Comparison of ENCODE assay signal across 8 cellular contexts in genomic region chr7:2645274-2645868, GRCh38. TPM values are rescaled to one million over a fixed set of nuclear protein-coding genes. Genes with fewer than 3 reads are reported as not detected.
DNase-seq lines count a peak whose midpoint lies in the region; ATAC-seq and FAIRE-seq lines count a peak whose summit lies in the region.

No MANE protein-coding gene starts in this region.

- H3K27me3 ChIP-seq in mesendoderm (ENCODE audit: insufficient read depth, low read length, poor library complexity), result no peaks in the 10 kb centered on the region

- peak overlapping the region; percentile 31 for H3K18ac ChIP-seq in mesendoderm (ENCODE audit: low read length)

- peaks cover 9% of the 10 kb centered on the region for H3K36me3 ChIP-seq in mesendoderm (ENCODE audit: control insufficient read depth, insufficient read depth, low read length)

- no peak overlapping the region for H3K4me2 ChIP-seq in mesendoderm (ENCODE audit: low read length)

- peak overlapping the region; percentile 59 for H3K9ac ChIP-seq in mesendoderm (ENCODE audit: low read length)

- peak overlapping the region; percentile 45 for H3K23ac ChIP-seq in mesendoderm (ENCODE audit: low read length)

- H3K79me2 ChIP-seq in mesendoderm (ENCODE audit: control insufficient read depth, insufficient read depth, low read length), result peaks cover 30% of the 10 kb centered on the region

- H2BK5ac ChIP-seq in mesendoderm (ENCODE audit: low read length), result peak overlapping the region; percentile 92

- no peak overlapping the region for H2BK120ac ChIP-seq in mesendoderm (ENCODE audit: low read depth, low read length)

- peaks cover 18% of the 10 kb centered on the region for H3K4me1 ChIP-seq in mesendoderm (ENCODE audit: control insufficient read depth, low read depth, low read length)

- H3K9me3 Mint-ChIP-seq in activated CD4-positive, alpha-beta T cell treated with anti-CD3 and anti-CD28 coated beads, Interleukin-2, amount 10 ng/mL, durations not matched to agents 24 days and 14 days, result no peaks in the 10 kb centered on the region

- H3K27ac ChIP-seq in mesendoderm (ENCODE audit: low read depth, low read length), result peak overlapping the region; percentile 72

- H3K79me1 ChIP-seq in mesendoderm (ENCODE audit: low read length), result peaks cover 16% of the 10 kb centered on the region

- no peaks in the 10 kb centered on the region for H3K36me3 Mint-ChIP-seq in activated CD4-positive, alpha-beta T cell treated with anti-CD3 and anti-CD28 coated beads, Interleukin-2, amount 10 ng/mL, durations not matched to agents 24 days and 14 days (ENCODE audit: low read depth)

- peak overlapping the region; percentile 67 for H3K4me3 Mint-ChIP-seq in activated CD4-positive, alpha-beta T cell treated with anti-CD3 and anti-CD28 coated beads, Interleukin-2, amount 10 ng/mL, durations not matched to agents 24 days and 14 days

- H4K8ac ChIP-seq in mesendoderm (ENCODE audit: low read depth, low read length), result no peak overlapping the region

- peak; percentile 77 for DNase-seq in activated CD4-positive, alpha-beta T cell treated with anti-CD3 and anti-CD28 coated beads, Interleukin-2, amount 10 ng/mL, durations not matched to agents 24 days and 14 days
- no peak for DNase-seq in activated CD4-positive, alpha-beta T cell treated with anti-CD3 and anti-CD28 coated beads for 1 hour
- peak; percentile 65 for DNase-seq in UCSD-AML1 (lab: John Stamatoyannopoulos, UW; ENCODE audit: unreplicated experiment)
- DNase-seq in mesendoderm, result peak; percentile 86
- DNase-seq in NCI-H1105 treated with DMSO at 0.1 percent for 48 hours (lab: John Stamatoyannopoulos, UW), result no peak
- no peak for DNase-seq in urothelium cell line (ENCODE audit: low spot score)

- H3K4me3 ChIP-seq in mesendoderm (ENCODE audit: low read length), result no peak overlapping the region

- H3K4ac ChIP-seq in mesendoderm (ENCODE audit: low read depth, low read length), result peak overlapping the region; percentile 58

- intact Hi-C loops in activated CD4-positive, alpha-beta T cell treated with anti-CD3 and anti-CD28 coated beads, Interleukin-2, amount 10 ng/mL, durations not matched to agents 24 days and 14 days (cut with micrococcal nuclease), result no loop called here

- WGBS in mesendoderm (ENCODE audit: extremely low coverage, insufficient coverage, low lambda C conversion rate), result no CpG with 5 or more reads among the region's 14 CpGs

- H3K4me1 Mint-ChIP-seq in activated CD4-positive, alpha-beta T cell treated with anti-CD3 and anti-CD28 coated beads, Interleukin-2, amount 10 ng/mL, durations not matched to agents 24 days and 14 days, result peaks cover 13% of the 10 kb centered on the region

- FAIRE-seq in urothelium cell line (lab: Jason Lieb, UNC), result no peak

- H2AK5ac ChIP-seq in mesendoderm (ENCODE audit: low read length), result peak overlapping the region; percentile 96

- peak overlapping the region; percentile 90 for H3K56ac ChIP-seq in mesendoderm (ENCODE audit: low read length)

- peak overlapping the region; percentile 71 for H3K27ac Mint-ChIP-seq in activated CD4-positive, alpha-beta T cell treated with anti-CD3 and anti-CD28 coated beads, Interleukin-2, amount 10 ng/mL, durations not matched to agents 24 days and 14 days

- H2BK15ac ChIP-seq in mesendoderm (replicated peaks; ENCODE audit: low read depth), result no peak overlapping the region

- no peaks in the 10 kb centered on the region for H3K27me3 Mint-ChIP-seq in activated CD4-positive, alpha-beta T cell treated with anti-CD3 and anti-CD28 coated beads, Interleukin-2, amount 10 ng/mL, durations not matched to agents 24 days and 14 days

- ATAC-seq in HG03196 (IDR thresholded peaks at IDR 0.05; ENCODE audit: unreplicated experiment) (peak; percentile 63), HG02970 (IDR thresholded peaks at IDR 0.05; ENCODE audit: low FRiP score, unreplicated experiment) (no peak)

- H4K5ac ChIP-seq in mesendoderm (ENCODE audit: low read length), result no peak overlapping the region

RNA-seq across cellular contexts. Expression of gene TTYH3, which starts 13.6 kb away (rescaled TPM):
- 35.6 and 38.0 TPM in 2 replicates for total RNA-seq in activated CD4-positive, alpha-beta T cell treated with anti-CD3 and anti-CD28 coated beads, Interleukin-2, amount 10 ng/mL, durations not matched to agents 24 days and 14 days
- 98.9 TPM for polyA plus RNA-seq in mesendoderm (2013, experiment 1 of 2)
- polyA plus RNA-seq in mesendoderm (2013, experiment 2 of 2), result 97.0 TPM

RNA-seq across cellular contexts. Expression of gene AMZ1, which starts 42.6 kb away (rescaled TPM):
- total RNA-seq in activated CD4-positive, alpha-beta T cell treated with anti-CD3 and anti-CD28 coated beads, Interleukin-2, amount 10 ng/mL, durations not matched to agents 24 days and 14 days, result not detected in 2 replicates
- polyA plus RNA-seq in mesendoderm (2013, experiment 1 of 2), result 0.28 TPM
- 0.34 TPM for polyA plus RNA-seq in mesendoderm (2013, experiment 2 of 2)

Comparison
In these comparisons a context has a peak if more than half of its experiments do, and no peak if none do; other contexts are left out.
1. DNase-seq: peak in activated CD4-positive, alpha-beta T cell treated with anti-CD3 and anti-CD28 coated beads, Interleukin-2, amount 10 ng/mL, durations not matched to agents 24 days and 14 days (single experiment), UCSD-AML1 (single experiment) and mesendoderm (single experiment); none in activated CD4-positive, alpha-beta T cell treated with anti-CD3 and anti-CD28 coated beads for 1 hour (single experiment), NCI-H1105 treated with DMSO at 0.1 percent for 48 hours (single experiment) and urothelium cell line (single experiment).